In the genomic region with DNA sequence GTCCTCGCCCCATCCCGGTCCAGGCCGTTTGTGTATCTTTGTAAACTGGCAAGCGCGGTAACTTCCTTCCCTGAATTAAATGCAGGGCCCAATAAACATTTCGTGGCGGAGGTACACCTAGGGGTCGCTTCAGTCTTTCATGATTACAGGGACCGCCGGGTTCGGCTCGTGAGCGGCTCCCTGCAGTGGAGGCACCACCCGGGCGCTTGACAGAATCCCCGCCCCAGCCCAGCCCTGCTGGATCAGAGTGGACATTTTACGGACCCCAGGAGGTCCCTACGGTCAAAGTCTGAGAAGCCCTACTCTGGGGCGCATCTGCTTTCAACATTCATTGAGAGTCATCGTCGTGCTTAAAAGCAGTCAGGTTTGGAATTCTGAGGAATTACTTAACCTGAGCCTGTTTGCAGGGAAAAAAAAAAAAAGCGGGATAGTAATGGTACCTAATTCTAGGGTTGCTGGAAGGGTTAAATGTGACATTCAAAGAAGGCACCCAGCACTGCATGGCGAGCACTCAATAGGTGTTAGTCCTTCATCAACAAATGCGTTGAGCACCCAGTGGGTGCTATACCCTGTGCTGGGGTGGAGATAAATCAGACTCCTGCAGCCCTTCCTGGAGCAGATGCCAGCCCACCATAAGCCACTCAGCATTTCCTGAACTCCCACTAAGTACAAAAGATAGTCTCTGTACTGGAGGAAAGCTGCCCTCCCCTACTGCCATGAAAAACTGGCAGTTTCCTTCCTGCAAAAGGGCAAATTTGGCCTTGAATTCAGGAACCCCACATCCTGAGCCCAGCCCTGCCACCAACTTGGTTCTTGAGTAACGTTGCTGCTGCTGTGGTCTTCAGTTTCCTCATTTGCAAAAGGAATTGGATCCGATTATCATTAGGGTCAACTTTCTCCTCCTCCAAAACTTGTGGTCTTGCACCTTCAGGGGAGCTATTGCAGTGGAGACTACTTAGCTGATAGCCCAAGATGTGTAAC, we compare ENCODE assay signal across 1 cellular context.
TF ChIP-seq lines count a peak whose summit lies in the region.

No MANE protein-coding gene starts in this region.

TF ChIP-seq in HepG2, 621 proteins besides CTCF, POLR2A, EP300 and RAD21 (continued from another document):
- TF ChIP-seq, protein P1, sequence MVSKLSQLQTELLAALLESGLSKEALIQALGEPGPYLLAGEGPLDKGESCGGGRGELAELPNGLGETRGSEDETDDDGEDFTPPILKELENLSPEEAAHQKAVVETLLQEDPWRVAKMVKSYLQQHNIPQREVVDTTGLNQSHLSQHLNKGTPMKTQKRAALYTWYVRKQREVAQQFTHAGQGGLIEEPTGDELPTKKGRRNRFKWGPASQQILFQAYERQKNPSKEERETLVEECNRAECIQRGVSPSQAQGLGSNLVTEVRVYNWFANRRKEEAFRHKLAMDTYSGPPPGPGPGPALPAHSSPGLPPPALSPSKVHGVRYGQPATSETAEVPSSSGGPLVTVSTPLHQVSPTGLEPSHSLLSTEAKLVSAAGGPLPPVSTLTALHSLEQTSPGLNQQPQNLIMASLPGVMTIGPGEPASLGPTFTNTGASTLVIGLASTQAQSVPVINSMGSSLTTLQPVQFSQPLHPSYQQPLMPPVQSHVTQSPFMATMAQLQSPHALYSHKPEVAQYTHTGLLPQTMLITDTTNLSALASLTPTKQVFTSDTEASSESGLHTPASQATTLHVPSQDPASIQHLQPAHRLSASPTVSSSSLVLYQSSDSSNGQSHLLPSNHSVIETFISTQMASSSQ (IDR thresholded peaks at IDR 0.05; ENCODE audit: low read depth) = no peak
- TF ChIP-seq, protein P1 (CRISPR knock-in tag; IDR thresholded peaks at IDR 0.05; ENCODE audit: borderline replicate concordance) = no peak
- TF ChIP-seq GTF3A (CRISPR knock-in tag; conservative IDR thresholded peaks at IDR 0.05) (0 out of 2 replicates have a peak, but pooled peaks have one; percentile 12), ZNF761 (CRISPR knock-in tag; conservative IDR thresholded peaks at IDR 0.05) (peak; percentile 5; the same call in 1 of the 2 replicates), ZFP1 (CRISPR knock-in tag; IDR thresholded peaks at IDR 0.05) (no peak), ZNF577 (CRISPR knock-in tag; IDR thresholded peaks at IDR 0.05; ENCODE audit: borderline replicate concordance, low read depth) (no peak), ZNF383 (CRISPR knock-in tag; IDR thresholded peaks at IDR 0.05; ENCODE audit: borderline replicate concordance) (0 out of 2 replicates have a peak, but pooled peaks have one; percentile 6), RBAK (CRISPR knock-in tag; IDR thresholded peaks at IDR 0.05) (no peak), ISX (CRISPR knock-in tag; conservative IDR thresholded peaks at IDR 0.05) (0 out of 2 replicates have a peak, but pooled peaks have one; percentile 14), ZNF782 (CRISPR knock-in tag; IDR thresholded peaks at IDR 0.05; ENCODE audit: borderline replicate concordance) (no peak), TCF7 (IDR thresholded peaks at IDR 0.05; ENCODE audit: low read depth) (peak; percentile 33; the same call in 1 of the 2 replicates), ZNF44 (CRISPR knock-in tag; IDR thresholded peaks at IDR 0.05) (0 out of 2 replicates have a peak, but pooled peaks have one; percentile 9), STAG1 (CRISPR knock-in tag; IDR thresholded peaks at IDR 0.05) (peak; percentile 31; the same call in 1 of the 2 replicates), PHF8 (CRISPR knock-in tag; IDR thresholded peaks at IDR 0.05) (peak; percentile 1; the same call in 1 of the 2 replicates), MBNL3 (CRISPR knock-in tag; conservative IDR thresholded peaks at IDR 0.05) (no peak), HDAC2 (CRISPR knock-in tag; IDR thresholded peaks at IDR 0.05) (0 out of 2 replicates have a peak, but pooled peaks have one; percentile 6), TBX2 (CRISPR knock-in tag; IDR thresholded peaks at IDR 0.05; ENCODE audit: borderline replicate concordance) (0 out of 2 replicates have a peak, but pooled peaks have one; percentile 12), ATRX (CRISPR knock-in tag; IDR thresholded peaks at IDR 0.05; ENCODE audit: borderline replicate concordance) (no peak), ZNF749 (CRISPR knock-in tag; IDR thresholded peaks at IDR 0.05; ENCODE audit: borderline replicate concordance) (no peak), ZNF441 (CRISPR knock-in tag; IDR thresholded peaks at IDR 0.05; ENCODE audit: borderline replicate concordance) (0 out of 2 replicates have a peak, but pooled peaks have one; percentile 5), ZKSCAN1 (IDR thresholded peaks at IDR 0.05; ENCODE audit: low read length) (0 out of 2 replicates have a peak, but pooled peaks have one; percentile 14), CBX5 (CRISPR knock-in tag; IDR thresholded peaks at IDR 0.05; ENCODE audit: borderline replicate concordance) (no peak), CCAR2 (optimal IDR thresholded peaks at IDR 0.05; ENCODE audit: low read depth, low read length) (no peak), ZNF33B (CRISPR knock-in tag; IDR thresholded peaks at IDR 0.05) (no peak), ATF7 (IDR thresholded peaks at IDR 0.05) (no peak), ATF7 (CRISPR knock-in tag; IDR thresholded peaks at IDR 0.05) (no peak), CENPT (CRISPR knock-in tag; IDR thresholded peaks at IDR 0.05; ENCODE audit: low read depth) (no peak), SMYD3 (CRISPR knock-in tag; IDR thresholded peaks at IDR 0.05) (peak; percentile 17; the same call in 1 of the 2 replicates), PHF5A (CRISPR knock-in tag; IDR thresholded peaks at IDR 0.05; ENCODE audit: low read depth, unreplicated experiment) (no peak), NR3C1 (CRISPR knock-in tag; IDR thresholded peaks at IDR 0.05) (no peak)
- TF ChIP-seq, protein P2, sequence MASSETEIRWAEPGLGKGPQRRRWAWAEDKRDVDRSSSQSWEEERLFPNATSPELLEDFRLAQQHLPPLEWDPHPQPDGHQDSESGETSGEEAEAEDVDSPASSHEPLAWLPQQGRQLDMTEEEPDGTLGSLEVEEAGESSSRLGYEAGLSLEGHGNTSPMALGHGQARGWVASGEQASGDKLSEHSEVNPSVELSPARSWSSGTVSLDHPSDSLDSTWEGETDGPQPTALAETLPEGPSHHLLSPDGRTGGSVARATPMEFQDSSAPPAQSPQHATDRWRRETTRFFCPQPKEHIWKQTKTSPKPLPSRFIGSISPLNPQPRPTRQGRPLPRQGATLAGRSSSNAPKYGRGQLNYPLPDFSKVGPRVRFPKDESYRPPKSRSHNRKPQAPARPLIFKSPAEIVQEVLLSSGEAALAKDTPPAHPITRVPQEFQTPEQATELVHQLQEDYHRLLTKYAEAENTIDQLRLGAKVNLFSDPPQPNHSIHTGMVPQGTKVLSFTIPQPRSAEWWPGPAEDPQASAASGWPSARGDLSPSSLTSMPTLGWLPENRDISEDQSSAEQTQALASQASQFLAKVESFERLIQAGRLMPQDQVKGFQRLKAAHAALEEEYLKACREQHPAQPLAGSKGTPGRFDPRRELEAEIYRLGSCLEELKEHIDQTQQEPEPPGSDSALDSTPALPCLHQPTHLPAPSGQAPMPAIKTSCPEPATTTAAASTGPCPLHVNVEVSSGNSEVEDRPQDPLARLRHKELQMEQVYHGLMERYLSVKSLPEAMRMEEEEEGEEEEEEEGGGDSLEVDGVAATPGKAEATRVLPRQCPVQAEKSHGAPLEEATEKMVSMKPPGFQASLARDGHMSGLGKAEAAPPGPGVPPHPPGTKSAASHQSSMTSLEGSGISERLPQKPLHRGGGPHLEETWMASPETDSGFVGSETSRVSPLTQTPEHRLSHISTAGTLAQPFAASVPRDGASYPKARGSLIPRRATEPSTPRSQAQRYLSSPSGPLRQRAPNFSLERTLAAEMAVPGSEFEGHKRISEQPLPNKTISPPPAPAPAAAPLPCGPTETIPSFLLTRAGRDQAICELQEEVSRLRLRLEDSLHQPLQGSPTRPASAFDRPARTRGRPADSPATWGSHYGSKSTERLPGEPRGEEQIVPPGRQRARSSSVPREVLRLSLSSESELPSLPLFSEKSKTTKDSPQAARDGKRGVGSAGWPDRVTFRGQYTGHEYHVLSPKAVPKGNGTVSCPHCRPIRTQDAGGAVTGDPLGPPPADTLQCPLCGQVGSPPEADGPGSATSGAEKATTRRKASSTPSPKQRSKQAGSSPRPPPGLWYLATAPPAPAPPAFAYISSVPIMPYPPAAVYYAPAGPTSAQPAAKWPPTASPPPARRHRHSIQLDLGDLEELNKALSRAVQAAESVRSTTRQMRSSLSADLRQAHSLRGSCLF (CRISPR knock-in tag; IDR thresholded peaks at IDR 0.05; ENCODE audit: borderline replicate concordance) = no peak; the same call in 1 of the 2 replicates
- TF ChIP-seq, protein P3, sequence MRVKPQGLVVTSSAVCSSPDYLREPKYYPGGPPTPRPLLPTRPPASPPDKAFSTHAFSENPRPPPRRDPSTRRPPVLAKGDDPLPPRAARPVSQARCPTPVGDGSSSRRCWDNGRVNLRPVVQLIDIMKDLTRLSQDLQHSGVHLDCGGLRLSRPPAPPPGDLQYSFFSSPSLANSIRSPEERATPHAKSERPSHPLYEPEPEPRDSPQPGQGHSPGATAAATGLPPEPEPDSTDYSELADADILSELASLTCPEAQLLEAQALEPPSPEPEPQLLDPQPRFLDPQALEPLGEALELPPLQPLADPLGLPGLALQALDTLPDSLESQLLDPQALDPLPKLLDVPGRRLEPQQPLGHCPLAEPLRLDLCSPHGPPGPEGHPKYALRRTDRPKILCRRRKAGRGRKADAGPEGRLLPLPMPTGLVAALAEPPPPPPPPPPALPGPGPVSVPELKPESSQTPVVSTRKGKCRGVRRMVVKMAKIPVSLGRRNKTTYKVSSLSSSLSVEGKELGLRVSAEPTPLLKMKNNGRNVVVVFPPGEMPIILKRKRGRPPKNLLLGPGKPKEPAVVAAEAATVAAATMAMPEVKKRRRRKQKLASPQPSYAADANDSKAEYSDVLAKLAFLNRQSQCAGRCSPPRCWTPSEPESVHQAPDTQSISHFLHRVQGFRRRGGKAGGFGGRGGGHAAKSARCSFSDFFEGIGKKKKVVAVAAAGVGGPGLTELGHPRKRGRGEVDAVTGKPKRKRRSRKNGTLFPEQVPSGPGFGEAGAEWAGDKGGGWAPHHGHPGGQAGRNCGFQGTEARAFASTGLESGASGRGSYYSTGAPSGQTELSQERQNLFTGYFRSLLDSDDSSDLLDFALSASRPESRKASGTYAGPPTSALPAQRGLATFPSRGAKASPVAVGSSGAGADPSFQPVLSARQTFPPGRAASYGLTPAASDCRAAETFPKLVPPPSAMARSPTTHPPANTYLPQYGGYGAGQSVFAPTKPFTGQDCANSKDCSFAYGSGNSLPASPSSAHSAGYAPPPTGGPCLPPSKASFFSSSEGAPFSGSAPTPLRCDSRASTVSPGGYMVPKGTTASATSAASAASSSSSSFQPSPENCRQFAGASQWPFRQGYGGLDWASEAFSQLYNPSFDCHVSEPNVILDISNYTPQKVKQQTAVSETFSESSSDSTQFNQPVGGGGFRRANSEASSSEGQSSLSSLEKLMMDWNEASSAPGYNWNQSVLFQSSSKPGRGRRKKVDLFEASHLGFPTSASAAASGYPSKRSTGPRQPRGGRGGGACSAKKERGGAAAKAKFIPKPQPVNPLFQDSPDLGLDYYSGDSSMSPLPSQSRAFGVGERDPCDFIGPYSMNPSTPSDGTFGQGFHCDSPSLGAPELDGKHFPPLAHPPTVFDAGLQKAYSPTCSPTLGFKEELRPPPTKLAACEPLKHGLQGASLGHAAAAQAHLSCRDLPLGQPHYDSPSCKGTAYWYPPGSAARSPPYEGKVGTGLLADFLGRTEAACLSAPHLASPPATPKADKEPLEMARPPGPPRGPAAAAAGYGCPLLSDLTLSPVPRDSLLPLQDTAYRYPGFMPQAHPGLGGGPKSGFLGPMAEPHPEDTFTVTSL (CRISPR knock-in tag; IDR thresholded peaks at IDR 0.05; ENCODE audit: borderline replicate concordance) = no peak
- TF ChIP-seq, protein P4, sequence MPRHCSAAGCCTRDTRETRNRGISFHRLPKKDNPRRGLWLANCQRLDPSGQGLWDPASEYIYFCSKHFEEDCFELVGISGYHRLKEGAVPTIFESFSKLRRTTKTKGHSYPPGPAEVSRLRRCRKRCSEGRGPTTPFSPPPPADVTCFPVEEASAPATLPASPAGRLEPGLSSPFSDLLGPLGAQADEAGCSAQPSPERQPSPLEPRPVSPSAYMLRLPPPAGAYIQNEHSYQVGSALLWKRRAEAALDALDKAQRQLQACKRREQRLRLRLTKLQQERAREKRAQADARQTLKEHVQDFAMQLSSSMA (CRISPR knock-in tag; IDR thresholded peaks at IDR 0.05) = 0 out of 2 replicates have a peak, but pooled peaks have one; percentile 45
